1 cellular context compared by ENCODE assay signal in genomic region chr15:67542462-67543347, GRCh38.
TF ChIP-seq lines count a peak whose summit lies in the region.

Gene MAP2K5 (plus strand): TSS chr15:67542703. CDS start chr15:67543336, 633 bp downstream.

TF ChIP-seq in HEK293, 187 proteins besides CTCF, POLR2A, EP300 and RAD21 (continued from another document):
- TF ChIP-seq ZNF155 (tag by site-specific recombination; IDR thresholded peaks at IDR 0.05): no peak
- no peak for TF ChIP-seq SETDB1 (IDR thresholded peaks at IDR 0.05; ENCODE audit: insufficient read length, low read length)
- TF ChIP-seq ZNF561 (tag by site-specific recombination; IDR thresholded peaks at IDR 0.05; ENCODE audit: borderline replicate concordance): peak; percentile 9; the same call in 1 of the 2 replicates
- peak; percentile 85 for TF ChIP-seq EGR2 (tag by site-specific recombination; IDR thresholded peaks at IDR 0.05; ENCODE audit: low read depth)
- TF ChIP-seq HOXC10 (CRISPR knock-in tag; IDR thresholded peaks at IDR 0.05): 0 out of 2 replicates have a peak, but pooled peaks have one; percentile 83
- peak; percentile 72 for TF ChIP-seq SP2 (tag by site-specific recombination; IDR thresholded peaks at IDR 0.05)
- 0 out of 2 replicates have a peak, but pooled peaks have one; percentile 12 for TF ChIP-seq ZNF677 (tag by site-specific recombination; IDR thresholded peaks at IDR 0.05)
- TF ChIP-seq FEZF1 (tag by site-specific recombination; IDR thresholded peaks at IDR 0.05): 0 out of 2 replicates have a peak, but pooled peaks have one; percentile 5
- TF ChIP-seq, protein P1, sequence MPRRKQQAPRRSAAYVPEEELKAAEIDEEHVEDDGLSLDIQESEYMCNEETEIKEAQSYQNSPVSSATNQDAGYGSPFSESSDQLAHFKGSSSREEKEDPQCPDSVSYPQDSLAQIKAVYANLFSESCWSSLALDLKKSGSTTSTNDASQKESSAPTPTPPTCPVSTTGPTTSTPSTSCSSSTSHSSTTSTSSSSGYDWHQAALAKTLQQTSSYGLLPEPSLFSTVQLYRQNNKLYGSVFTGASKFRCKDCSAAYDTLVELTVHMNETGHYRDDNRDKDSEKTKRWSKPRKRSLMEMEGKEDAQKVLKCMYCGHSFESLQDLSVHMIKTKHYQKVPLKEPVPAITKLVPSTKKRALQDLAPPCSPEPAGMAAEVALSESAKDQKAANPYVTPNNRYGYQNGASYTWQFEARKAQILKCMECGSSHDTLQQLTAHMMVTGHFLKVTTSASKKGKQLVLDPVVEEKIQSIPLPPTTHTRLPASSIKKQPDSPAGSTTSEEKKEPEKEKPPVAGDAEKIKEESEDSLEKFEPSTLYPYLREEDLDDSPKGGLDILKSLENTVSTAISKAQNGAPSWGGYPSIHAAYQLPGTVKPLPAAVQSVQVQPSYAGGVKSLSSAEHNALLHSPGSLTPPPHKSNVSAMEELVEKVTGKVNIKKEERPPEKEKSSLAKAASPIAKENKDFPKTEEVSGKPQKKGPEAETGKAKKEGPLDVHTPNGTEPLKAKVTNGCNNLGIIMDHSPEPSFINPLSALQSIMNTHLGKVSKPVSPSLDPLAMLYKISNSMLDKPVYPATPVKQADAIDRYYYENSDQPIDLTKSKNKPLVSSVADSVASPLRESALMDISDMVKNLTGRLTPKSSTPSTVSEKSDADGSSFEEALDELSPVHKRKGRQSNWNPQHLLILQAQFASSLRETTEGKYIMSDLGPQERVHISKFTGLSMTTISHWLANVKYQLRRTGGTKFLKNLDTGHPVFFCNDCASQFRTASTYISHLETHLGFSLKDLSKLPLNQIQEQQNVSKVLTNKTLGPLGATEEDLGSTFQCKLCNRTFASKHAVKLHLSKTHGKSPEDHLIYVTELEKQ (tag by site-specific recombination; IDR thresholded peaks at IDR 0.05; ENCODE audit: borderline replicate concordance): no peak
- 0 out of 2 replicates have a peak, but pooled peaks have one; percentile 29 for TF ChIP-seq ZNF391 (tag by site-specific recombination; IDR thresholded peaks at IDR 0.05; ENCODE audit: borderline replicate concordance, low read depth)
- TF ChIP-seq ZNF146 (tag by site-specific recombination; IDR thresholded peaks at IDR 0.05): no peak; the same call in 1 of the 2 replicates
- TF ChIP-seq ZNF660 (tag by site-specific recombination; IDR thresholded peaks at IDR 0.05): peak; percentile 77
- TF ChIP-seq BCL6B (tag by site-specific recombination; IDR thresholded peaks at IDR 0.05): no peak
- TF ChIP-seq ZIC2 (tag by site-specific recombination; IDR thresholded peaks at IDR 0.05): peak; percentile 74
- no peak for TF ChIP-seq ZNF623 (tag by site-specific recombination; IDR thresholded peaks at IDR 0.05)
- TF ChIP-seq ZNF830 (tag by site-specific recombination; IDR thresholded peaks at IDR 0.05; ENCODE audit: low read depth): no peak
- peak; percentile 64; the same call in 1 of the 2 replicates for TF ChIP-seq YY2 (tag by site-specific recombination; IDR thresholded peaks at IDR 0.05)
- no peak for TF ChIP-seq TRIM28 (IDR thresholded peaks at IDR 0.05; ENCODE audit: borderline replicate concordance, low read length)
- TF ChIP-seq, protein P2, sequence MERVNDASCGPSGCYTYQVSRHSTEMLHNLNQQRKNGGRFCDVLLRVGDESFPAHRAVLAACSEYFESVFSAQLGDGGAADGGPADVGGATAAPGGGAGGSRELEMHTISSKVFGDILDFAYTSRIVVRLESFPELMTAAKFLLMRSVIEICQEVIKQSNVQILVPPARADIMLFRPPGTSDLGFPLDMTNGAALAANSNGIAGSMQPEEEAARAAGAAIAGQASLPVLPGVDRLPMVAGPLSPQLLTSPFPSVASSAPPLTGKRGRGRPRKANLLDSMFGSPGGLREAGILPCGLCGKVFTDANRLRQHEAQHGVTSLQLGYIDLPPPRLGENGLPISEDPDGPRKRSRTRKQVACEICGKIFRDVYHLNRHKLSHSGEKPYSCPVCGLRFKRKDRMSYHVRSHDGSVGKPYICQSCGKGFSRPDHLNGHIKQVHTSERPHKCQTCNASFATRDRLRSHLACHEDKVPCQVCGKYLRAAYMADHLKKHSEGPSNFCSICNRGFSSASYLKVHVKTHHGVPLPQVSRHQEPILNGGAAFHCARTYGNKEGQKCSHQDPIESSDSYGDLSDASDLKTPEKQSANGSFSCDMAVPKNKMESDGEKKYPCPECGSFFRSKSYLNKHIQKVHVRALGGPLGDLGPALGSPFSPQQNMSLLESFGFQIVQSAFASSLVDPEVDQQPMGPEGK (tag by site-specific recombination; IDR thresholded peaks at IDR 0.05): peak; percentile 80
- TF ChIP-seq ZNF112 (tag by site-specific recombination; IDR thresholded peaks at IDR 0.05): no peak
- peak; percentile 40; the same call in 1 of the 2 replicates for TF ChIP-seq KLF1 (tag by site-specific recombination; IDR thresholded peaks at IDR 0.05)
